In the genomic region with DNA sequence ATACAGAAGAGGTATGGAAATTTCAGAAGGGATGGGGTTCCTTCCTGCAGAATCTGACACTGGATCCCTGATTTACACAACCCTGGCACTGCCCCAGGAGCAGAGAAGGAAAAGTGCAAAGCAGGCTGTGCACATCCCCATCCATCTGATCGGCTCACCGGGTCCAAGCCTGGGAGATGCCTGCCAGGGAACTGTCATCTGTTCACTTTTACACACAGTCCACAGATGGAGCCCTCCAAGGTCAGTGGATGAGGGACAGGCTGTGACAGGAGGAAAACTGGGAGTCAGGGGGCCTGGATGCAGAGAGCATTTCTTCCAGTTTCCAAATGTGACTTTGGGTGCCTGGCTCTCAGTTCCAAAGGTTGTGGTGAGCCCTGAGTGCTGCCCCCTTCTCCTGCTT, we compare ENCODE assay signal across 22 cellular contexts. TPM values are rescaled to one million over a fixed set of nuclear protein-coding genes. Genes with fewer than 3 reads are reported as not detected.
"Had no signal": no experiment of that assay in that cellular context is flagged by ENCODE, and none has a peak within 500 bp of the region (broad histone marks: within the 10 kb centered on the region; RNA-seq: fewer than 3 reads in every experiment).

No MANE protein-coding gene starts in this region.

- H3K4me1 ChIP-seq: ascending aorta, left lung, tibial nerve had no signal

- H3K4me3 ChIP-seq: ascending aorta, cardiac muscle cell, left lung, tibial nerve had no signal

- DNase-seq: activated CD4-positive, alpha-beta T cell treated with anti-CD3 and anti-CD28 coated beads for 48 hours; activated CD4-positive, alpha-beta T cell treated with anti-CD3 and anti-CD28 coated beads, Interleukin-2, amount 50 U/mL, for 48 hours; activated CD8-positive, alpha-beta memory T cell treated with anti-CD3 and anti-CD28 coated beads, Interleukin-2, amount 50 U/mL, for 4 hours; activated gamma-delta T cell; activated naive CD4-positive, alpha-beta T cell treated with anti-CD3 and anti-CD28 coated beads, Interleukin-2, amount 10 ng/mL, durations not matched to agents 7 days and 5 days; activated naive CD8-positive, alpha-beta T cell treated with anti-CD3 and anti-CD28 coated beads, Interleukin-2, amount 10 ng/mL, durations not matched to agents 7 days and 5 days; activated T-cell treated with anti-CD3 and anti-CD28 coated beads, Interleukin-2, amount 50 U/mL, for 1 hour; foreskin fibroblast; kidney glomerular epithelial cell; left lung; stimulated activated CD4-positive, alpha-beta T cell treated with anti-CD3 and anti-CD28 coated beads, Interleukin-15, amount 100 ng/mL, for 24 hours; stimulated activated naive CD4-positive, alpha-beta T cell treated with Interleukin-2 at 50 U/mL for 16 hours; T-helper 9 cell had no signal

- H3K36me3 ChIP-seq: ascending aorta, cardiac muscle cell, left lung, neutrophil, tibial nerve had no signal

- H3K9me3 ChIP-seq: ascending aorta, left lung, neutrophil, tibial nerve had no signal

- H3K27me3 ChIP-seq: ascending aorta, tibial nerve had no signal

- H3K27ac ChIP-seq: ascending aorta, cardiac muscle cell, left lung, neutrophil, tibial nerve, VCaP had no signal

- ATAC-seq: esophagus mucosa, left lung had no signal

RNA-seq across cellular contexts. Expression of a gene that starts 11.0 kb away (rescaled TPM):
- total RNA-seq: activated CD8-positive, alpha-beta memory T cell treated with anti-CD3 and anti-CD28 coated beads for 36 hours; activated naive CD8-positive, alpha-beta T cell treated with anti-CD3 and anti-CD28 coated beads, Interleukin-2, amount 10 ng/mL, durations not matched to agents 7 days and 5 days; activated T-helper 1 cell treated with anti-CD3 and anti-CD28 coated beads, Interleukin-12 subunit alpha, Interleukin-12 subunit beta, Interleukin-2, Interleukin-4 antibody, amounts not matched to agents 30 ng/mL and 10 ng/mL and 1 ng/mL, durations not matched to agents 14 hours and 24 hours and 36 hours; lung microvascular endothelial cell had no signal
